Comparison of ENCODE assay signal across 8 cellular contexts in the genomic region with DNA sequence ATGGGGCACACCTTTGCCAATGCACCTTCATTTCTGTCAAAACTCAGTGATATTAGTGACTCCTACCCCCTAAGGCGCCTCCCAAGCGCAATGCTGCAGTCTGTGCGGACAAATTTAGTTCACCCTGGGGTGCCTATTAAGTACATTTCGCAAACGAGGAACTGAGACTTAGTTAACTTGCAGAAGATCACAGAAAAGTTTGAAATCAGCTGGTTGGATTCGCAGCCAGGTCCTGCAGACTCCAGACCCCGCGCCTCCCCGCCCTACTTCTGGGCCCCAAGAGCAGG. TPM values are rescaled to one million over a fixed set of nuclear protein-coding genes. Genes with fewer than 3 reads are reported as not detected.
A peak's percentile ranks its signal among the peaks of the same experiment; 100 is the strongest.
DNase-seq lines count a peak whose midpoint lies in the region; FAIRE-seq and TF ChIP-seq lines count a peak whose summit lies in the region.

No MANE protein-coding gene starts in this region.

- H3K27me3 ChIP-seq in spleen (replicated peaks in 1 of 7), result no peaks in the 10 kb centered on the region

- POLR2A ChIA-PET in HEK293 (lab: Yijun Ruan, JAX), result interaction anchor here (1.2 to 2.0 kb wide), 2 partner anchors 9 to 30 kb away, joined by 3 to 8 read pairs; no protein-coding TSS in a partner anchor

- H3K9me3 ChIP-seq in HEK293 (ENCODE audit: control insufficient read depth, insufficient read depth, low read depth, low read length) (no peaks in the 10 kb centered on the region), spleen (no peaks in the 10 kb centered on the region)

- CTCF ChIA-PET in HEK293 (lab: Yijun Ruan, JAX), result interaction anchor here (0.6 to 2.5 kb wide), 7 partner anchors 8 to 547 kb away, joined by 3 to 11 read pairs (median 3); a partner anchor contains a TSS

- H3K9me3 Mint-ChIP-seq in glutamatergic neuron (ENCODE audit: unreplicated experiment), result peaks cover 8% of the 10 kb centered on the region

- no peak for FAIRE-seq in D721Med (lab: Jason Lieb, UNC)

- no peak for TF ChIP-seq CTCF in HEK293 (tag by site-specific recombination; IDR thresholded peaks at IDR 0.05)
- no peak for TF ChIP-seq CTCF in WI38 (IDR thresholded peaks at IDR 0.05; ENCODE audit: low read depth, low read length)
- no peak for TF ChIP-seq CTCF in glutamatergic neuron (IDR thresholded peaks at IDR 0.05; ENCODE audit: partially characterized antibody, unreplicated experiment)
- TF ChIP-seq CTCF in spleen (IDR thresholded peaks at IDR 0.05 in 8 of 11, conservative IDR thresholded peaks at IDR 0.05 in 3 of 11), result no peak
- TF ChIP-seq CTCF in D721Med (IDR thresholded peaks at IDR 0.05; ENCODE audit: insufficient read depth, missing control alignments), result no peak

- intact Hi-C loops in spleen (cut with DNase I; ENCODE audit: low total_unique reads), result loop anchor here (10.0 kb wide), 1 partner anchor 185 kb away; a partner anchor contains a TSS

- no peaks in the 10 kb centered on the region for H3K4me1 ChIP-seq in HEK293 (ENCODE audit: control insufficient read depth, insufficient read depth, low read length)
- H3K4me1 ChIP-seq in spleen, result peaks cover 47 to 69% (median 62%) of the 10 kb centered on the region in 6 donors

- H3K36me3 ChIP-seq in HEK293 (ENCODE audit: control insufficient read depth in 2 of 2, insufficient read depth in 1 of 2, low read length in 2 of 2) (peaks cover 0 to 42% of the 10 kb centered on the region in 2 experiments; a peak in 1 of 3 replicates), spleen (peaks cover 0 to 41% (median 22%) of the 10 kb centered on the region in 6 donors)

- H3K4me3 ChIP-seq in HEK293 (ENCODE audit: low read depth, low read length) (peak overlapping the region; percentile 83), WI38 (ENCODE audit: low read depth, low read length) (peak overlapping the region; percentile 84), spleen (peak overlapping the region; percentile 42 to 81 (median 66))

- no peaks in the 10 kb centered on the region for H3K36me3 Mint-ChIP-seq in glutamatergic neuron (ENCODE audit: unreplicated experiment)

- no peak for TF ChIP-seq POLR2A in spleen (IDR thresholded peaks at IDR 0.05)

- H3K27ac ChIP-seq in HEK293 (ENCODE audit: extremely low read depth, low read depth, low read length) (peak overlapping the region; percentile 89), spleen (peak overlapping the region; percentile 85 to 100 (median 98))

- peak overlapping the region; percentile 93 for H3K4me3 Mint-ChIP-seq in glutamatergic neuron (ENCODE audit: unreplicated experiment)

- DNase-seq in AML-193 (lab: John Stamatoyannopoulos, UW), result peak; percentile 17 to 24
- DNase-seq in glutamatergic neuron, result no peak
- no peak for DNase-seq in spleen
- no peak for DNase-seq in iPS-NIHi11 (ENCODE audit: low spot score)
- no peak for DNase-seq in cortex of kidney (lab: John Stamatoyannopoulos, UW)
- no peak for DNase-seq in D721Med (ENCODE audit: insufficient read length, low spot score)

- peak overlapping the region; percentile 73 for H3K27ac Mint-ChIP-seq in glutamatergic neuron (ENCODE audit: unreplicated experiment)

- WGBS in spleen, 5 donors, result 2 to 6% (median 3%) methylated on average over 6 to 9 of the region's 9 CpGs

- H3K4me1 Mint-ChIP-seq in glutamatergic neuron (ENCODE audit: low read depth, unreplicated experiment), result peaks cover 9% of the 10 kb centered on the region

- peaks cover 1% of the 10 kb centered on the region for H3K27me3 Mint-ChIP-seq in glutamatergic neuron (ENCODE audit: unreplicated experiment)

TF ChIP-seq in HEK293, 187 proteins besides CTCF, POLR2A, EP300 and RAD21:
- TF ChIP-seq MEIS1 (CRISPR knock-in tag; IDR thresholded peaks at IDR 0.05; ENCODE audit: borderline replicate concordance), result no peak
- TF ChIP-seq ZNF423 (tag by site-specific recombination; IDR thresholded peaks at IDR 0.05), result 0 out of 2 replicates have a peak, but pooled peaks have one; percentile 21
- TF ChIP-seq ZNF670 (tag by site-specific recombination; IDR thresholded peaks at IDR 0.05; ENCODE audit: low read depth), result no peak
- TF ChIP-seq ZFP37 (tag by site-specific recombination; IDR thresholded peaks at IDR 0.05), result no peak
- no peak for TF ChIP-seq ZNF830 (tag by site-specific recombination; IDR thresholded peaks at IDR 0.05; ENCODE audit: low read depth)

RNA-seq across cellular contexts. Expression of a gene that starts 0.6 kb away (rescaled TPM):
- total RNA-seq in glutamatergic neuron (ENCODE audit: unreplicated experiment), result 33.3 TPM
- total RNA-seq in spleen, result 10 to 100 TPM; 37.8 to 55.0 (median 48.2) TPM
- 10 to 100 TPM; 21.2 to 36.8 (median 23.5) TPM for polyA plus RNA-seq in spleen

RNA-seq across cellular contexts. Expression of a gene that starts 22.0 kb away (rescaled TPM):
- total RNA-seq in glutamatergic neuron (ENCODE audit: unreplicated experiment) (not detected), spleen (10 to 100 TPM; 40.3 to 76.1 (median 45.4) TPM)
- polyA plus RNA-seq in spleen, result 10 to 100 TPM in 2 of 3 donors, 1 to 10 TPM in 1; 7.0 to 16.6 (median 16.3) TPM

RNA-seq across cellular contexts. Expression of a gene that starts 41.4 kb away (rescaled TPM):
- total RNA-seq in glutamatergic neuron (ENCODE audit: unreplicated experiment), result 24.5 TPM
- total RNA-seq in spleen, result 10 to 100 TPM; 15.1 to 31.3 (median 23.8) TPM
- 10 to 100 TPM in 2 of 3 donors, 1 to 10 TPM in 1; 6.9 to 12.2 (median 11.4) TPM for polyA plus RNA-seq in spleen

Comparison
In these comparisons a context has a peak if more than half of its experiments do, and no peak if none do; other contexts are left out.
1. DNase-seq: peak in AML-193 (2 of 2); none in glutamatergic neuron (single experiment), spleen (single experiment), iPS-NIHi11 (single experiment), cortex of kidney (single experiment) and D721Med (single experiment).
2. RNA of a gene that starts 22.0 kb away (total RNA-seq): 40.3 to 76.1 TPM in spleen; not detected in glutamatergic neuron (single experiment); every median in the first group is over 10 times any median in the second.
3. Peak in every context shown above with its lines, with median percentiles within 50 percentile points of each other: H3K4me3 ChIP-seq.